ENCODE assay signal across 10 cellular contexts in genomic region chr5:14202462-14202861, GRCh38. TPM values are rescaled to one million over a fixed set of nuclear protein-coding genes. Genes with fewer than 3 reads are reported as not detected.
DNase-seq lines count a peak whose midpoint lies in the region; ATAC-seq and TF ChIP-seq lines count a peak whose summit lies in the region.
"Had no signal": no experiment of that assay in that cellular context is flagged by ENCODE, and none has a peak within 500 bp of the region (broad histone marks: within the 10 kb centered on the region; RNA-seq: fewer than 3 reads in every experiment).

No MANE protein-coding gene starts in this region.

- H3K27me3 Mint-ChIP-seq in activated CD4-positive, alpha-beta memory T cell treated with anti-CD3 and anti-CD28 coated beads, Interleukin-2, amount 10 ng/mL, durations not matched to agents 7 days and 5 days, result peaks cover 14% of the 10 kb centered on the region

- no peaks in the 10 kb centered on the region for H3K36me3 Mint-ChIP-seq in activated CD4-positive, alpha-beta memory T cell treated with anti-CD3 and anti-CD28 coated beads, Interleukin-2, amount 10 ng/mL, durations not matched to agents 7 days and 5 days (ENCODE audit: low read depth)

- no peak for TF ChIP-seq EP300 in stomach (IDR thresholded peaks at IDR 0.05)

- H3K27me3 ChIP-seq in fibroblast of lung (ENCODE audit: control insufficient read depth, insufficient read depth, low read length) (no peaks in the 10 kb centered on the region), stomach (no peaks in the 10 kb centered on the region)

- H3K27ac ChIP-seq in fibroblast of lung (ENCODE audit: insufficient read depth, low read length) (peak overlapping the region; percentile 2), stomach (peak overlapping the region in 3 of 5 donors; percentile 16 to 73 (median 66))

- H4K20me1 ChIP-seq in fibroblast of lung (ENCODE audit: control insufficient read depth, extremely low read depth, insufficient read depth, low read length), result no peaks in the 10 kb centered on the region

- 67 to 85% (median 74%) methylated on average over 6 of the region's 6 CpGs for WGBS in stomach, 5 donors

- H3K9ac ChIP-seq in fibroblast of lung (ENCODE audit: insufficient read depth, low read length), result no peak overlapping the region

- H3K79me2 ChIP-seq in fibroblast of lung (ENCODE audit: control insufficient read depth, insufficient read depth, low read length), result peaks cover 98% of the 10 kb centered on the region

- no peak overlapping the region for H2AFZ ChIP-seq in fibroblast of lung (ENCODE audit: low read length)

- no peak overlapping the region for H3K4me3 Mint-ChIP-seq in activated CD4-positive, alpha-beta memory T cell treated with anti-CD3 and anti-CD28 coated beads, Interleukin-2, amount 10 ng/mL, durations not matched to agents 7 days and 5 days
- H3K4me3 Mint-ChIP-seq: H9 had no signal

- H3K9me3 ChIP-seq in fibroblast of lung (ENCODE audit: control insufficient read depth, insufficient read depth, low read depth, low read length), result no peaks in the 10 kb centered on the region
- no peaks in the 10 kb centered on the region for H3K9me3 ChIP-seq in stomach

- H3K36me3 ChIP-seq in fibroblast of lung (ENCODE audit: control insufficient read depth, insufficient read depth, low read length) (peaks cover 3% of the 10 kb centered on the region), stomach (no peaks in the 10 kb centered on the region)

- no peak for TF ChIP-seq CTCF in fibroblast of lung (conservative IDR thresholded peaks at IDR 0.05 in 1 of 2, IDR thresholded peaks at IDR 0.05 in 1 of 2; ENCODE audit: low read depth in 1 of 2, low read length in 2 of 2)
- no peak for TF ChIP-seq CTCF in stomach (IDR thresholded peaks at IDR 0.05)

- no peaks in the 10 kb centered on the region for H3K9me3 Mint-ChIP-seq in activated CD4-positive, alpha-beta memory T cell treated with anti-CD3 and anti-CD28 coated beads, Interleukin-2, amount 10 ng/mL, durations not matched to agents 7 days and 5 days
- H3K9me3 Mint-ChIP-seq: H9 had no signal

- ATAC-seq in HG03378 (IDR thresholded peaks at IDR 0.05; ENCODE audit: unreplicated experiment), result no peak

- no peak overlapping the region for H3K4me2 ChIP-seq in fibroblast of lung (ENCODE audit: extremely low read depth, insufficient read depth, low read length)

- intact Hi-C loops in stomach (cut with DNase I; ENCODE audit: low total_unique reads), result no loop called here

- CTCF ChIA-PET in activated CD4-positive, alpha-beta memory T cell treated with anti-CD3 and anti-CD28 coated beads, Interleukin-2, amount 10 ng/mL, durations not matched to agents 7 days and 5 days (lab: Charles Lee), result interaction anchor here (0.6 kb wide), 1 partner anchor 95 kb away, joined by 3 read pairs; no protein-coding TSS in a partner anchor

- H3K4me3 ChIP-seq in fibroblast of lung (replicated peaks in 1 of 4; ENCODE audit: control extremely low read depth in 1 of 4, insufficient read depth in 1 of 4, low read depth in 3 of 4, low read length in 4 of 4) (no peak overlapping the region), stomach (no peak overlapping the region)

- DNase-seq in H4 (ENCODE audit: low spot score) (peak; percentile 35), RPMI8226 (peak; percentile 72), fibroblast of lung (ENCODE audit: low read depth in 2 of 2) (peak in 1 of 2 donors; percentile 79), stomach (no peak), DMS53 (lab: John Stamatoyannopoulos, UW) (no peak)
- DNase-seq in activated CD4-positive, alpha-beta memory T cell treated with anti-CD3 and anti-CD28 coated beads, Interleukin-2, amount 10 ng/mL, durations not matched to agents 7 days and 5 days, result no peak
- DNase-seq: activated CD4-positive, alpha-beta T cell treated with anti-CD3 and anti-CD28 coated beads for 4 hours; H9; NCI-H526 had no signal

- H3K4me1 ChIP-seq in fibroblast of lung (ENCODE audit: control insufficient read depth, extremely low read depth, insufficient read depth, low read length) (peaks cover 35% of the 10 kb centered on the region), stomach (peaks cover 15 to 83% (median 48%) of the 10 kb centered on the region in 4 donors)

- H3K4me1 Mint-ChIP-seq in activated CD4-positive, alpha-beta memory T cell treated with anti-CD3 and anti-CD28 coated beads, Interleukin-2, amount 10 ng/mL, durations not matched to agents 7 days and 5 days, result peaks cover 9% of the 10 kb centered on the region

- no peak for TF ChIP-seq POLR2A in stomach (IDR thresholded peaks at IDR 0.05)

- POLR2A ChIA-PET in activated CD4-positive, alpha-beta memory T cell treated with anti-CD3 and anti-CD28 coated beads, Interleukin-2, amount 10 ng/mL, durations not matched to agents 7 days and 5 days (lab: Charles Lee), result no interaction called here

- H3K27ac Mint-ChIP-seq in activated CD4-positive, alpha-beta memory T cell treated with anti-CD3 and anti-CD28 coated beads, Interleukin-2, amount 10 ng/mL, durations not matched to agents 7 days and 5 days, result no peak overlapping the region

RNA-seq across cellular contexts. Expression of gene TRIO, which starts 59.3 kb away (rescaled TPM):
- 38.2 and 50.9 TPM in 2 replicates for total RNA-seq in H4 (2014; rRNA removed; shearing (Covaris generic))
- total RNA-seq in fibroblast of lung, result 139 and 281 TPM in 2 replicates
- polyA plus RNA-seq in fibroblast of lung, result 120 and 134 TPM in 2 replicates
- 77.4 and 100 TPM in 2 replicates for polyA plus RNA-seq in fibroblast of lung (2012)
- polyA minus RNA-seq in fibroblast of lung (ENCODE audit: low replicate concordance), result 721 and 815 TPM in 2 replicates
- total RNA-seq in stomach, result 100 to 1,000 TPM in 4 of 5 donors, 10 to 100 TPM in 1; 67.1 to 558 (median 199) TPM
- polyA plus RNA-seq in stomach, result 10 to 100 TPM in 2 of 3 donors, 1 to 10 TPM in 1; 9.9 to 20.8 (median 15.3) TPM
- total RNA-seq in activated CD4-positive, alpha-beta memory T cell treated with anti-CD3 and anti-CD28 coated beads, Interleukin-2, amount 10 ng/mL, durations not matched to agents 7 days and 5 days, result 1 to 10 TPM; 8.1 to 8.3 TPM

Comparison
In these comparisons a context has a peak if more than half of its experiments do, and no peak if none do; other contexts are left out.
1. DNase-seq: peak in H4 (single experiment) and RPMI8226 (single experiment); none in stomach (single experiment), activated CD4-positive, alpha-beta memory T cell treated with anti-CD3 and anti-CD28 coated beads, Interleukin-2, amount 10 ng/mL, durations not matched to agents 7 days and 5 days (single experiment) and DMS53 (single experiment).